7 cellular contexts compared by ENCODE assay signal in genomic region chr9:126301985-126302603, GRCh38.
DNase-seq lines count a peak whose midpoint lies in the region; ATAC-seq and TF ChIP-seq lines count a peak whose summit lies in the region.

No MANE protein-coding gene starts in this region.

- peak; percentile 64 for TF ChIP-seq CTCF in GM06990 (IDR thresholded peaks at IDR 0.05; ENCODE audit: insufficient read depth, low read length, poor library complexity, severe bottlenecking)

- DNase-seq in GM06990 (ENCODE audit: extremely low read depth, insufficient read length): no peak
- peak; percentile 54 for DNase-seq in NCI-H1105 (lab: John Stamatoyannopoulos, UW)
- DNase-seq in T follicular helper cell (ENCODE audit: low read depth): peak; percentile 37
- peak; percentile 71 to 75 for DNase-seq in T47D (ENCODE audit: low read depth in 1 of 2, low spot score in 1 of 2)
- peak; percentile 87 for DNase-seq in iPS-NIHi7 (ENCODE audit: extremely low spot score)
- DNase-seq in stimulated activated CD4-positive, alpha-beta T cell treated with anti-CD3 and anti-CD28 coated beads, Interleukin-1b, Interleukin-23, amount 100 ng/mL, for 48 hours: peak; percentile 35

- H3K4me3 ChIP-seq in GM06990 (replicated peaks; ENCODE audit: low read depth, low read length): no peak overlapping the region

- no peak for ATAC-seq in HG03139 (IDR thresholded peaks at IDR 0.05; ENCODE audit: unreplicated experiment)

- in situ Hi-C loops in T47D (cut with HindIII; ENCODE audit: low pct_unique_long_range_greater_than_20kb, low sequenced_read_pairs): no loop called here

- peaks cover 5% of the 10 kb centered on the region for H3K27me3 ChIP-seq in GM06990 (replicated peaks; ENCODE audit: control insufficient read depth, insufficient read depth, low read length)

- H3K36me3 ChIP-seq in GM06990 (ENCODE audit: control insufficient read depth, insufficient read depth, low read length): no peaks in the 10 kb centered on the region
